In the genomic region with DNA sequence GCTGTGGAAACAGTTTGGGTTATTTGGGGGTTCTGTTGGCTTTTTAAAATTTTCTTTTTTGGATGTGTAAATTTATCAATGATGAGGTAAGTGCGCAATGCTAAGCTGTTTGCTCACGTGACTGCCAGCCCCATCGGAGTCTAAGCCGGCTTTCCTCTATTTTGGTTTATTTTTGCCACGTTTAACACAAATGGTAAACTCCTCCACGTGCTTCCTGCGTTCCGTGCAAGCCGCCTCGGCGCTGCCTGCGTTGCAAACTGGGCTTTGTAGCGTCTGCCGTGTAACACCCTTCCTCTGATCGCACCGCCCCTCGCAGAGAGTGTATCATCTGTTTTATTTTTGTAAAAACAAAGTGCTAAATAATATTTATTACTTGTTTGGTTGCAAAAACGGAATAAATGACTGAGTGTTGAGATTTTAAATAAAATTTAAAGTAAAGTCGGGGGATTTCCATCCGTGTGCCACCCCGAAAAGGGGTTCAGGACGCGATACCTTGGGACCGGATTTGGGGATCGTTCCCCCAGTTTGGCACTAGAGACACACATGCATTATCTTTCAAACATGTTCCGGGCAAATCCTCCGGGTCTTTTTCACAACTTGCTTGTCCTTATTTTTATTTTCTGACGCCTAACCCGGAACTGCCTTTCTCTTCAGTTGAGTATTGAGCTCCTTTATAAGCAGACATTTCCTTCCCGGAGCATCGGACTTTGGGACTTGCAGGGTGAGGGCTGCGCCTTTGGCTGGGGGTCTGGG, we compare ENCODE assay signal across 10 cellular contexts. TPM values are rescaled to one million over a fixed set of nuclear protein-coding genes. Genes with fewer than 3 reads are reported as not detected.
DNase-seq lines count a peak whose midpoint lies in the region; ATAC-seq and TF ChIP-seq lines count a peak whose summit lies in the region.
"Had no signal": no experiment of that assay in that cellular context is flagged by ENCODE, and none has a peak within 500 bp of the region (broad histone marks: within the 10 kb centered on the region; RNA-seq: fewer than 3 reads in every experiment).

No MANE protein-coding gene starts in this region.

- no peaks in the 10 kb centered on the region for H3K36me3 ChIP-seq in ES-I3 (ENCODE audit: insufficient read depth, low read length)
- H3K36me3 ChIP-seq in effector memory CD4-positive, alpha-beta T cell (ENCODE audit: control insufficient read depth, insufficient read depth, low read length): no peaks in the 10 kb centered on the region
- no peaks in the 10 kb centered on the region for H3K36me3 ChIP-seq in colonic mucosa
- H3K36me3 ChIP-seq in body of pancreas (replicated peaks in 1 of 2; ENCODE audit: insufficient read depth in 1 of 2, low read depth in 2 of 2): no peaks in the 10 kb centered on the region

- H3K27me3 ChIP-seq in effector memory CD4-positive, alpha-beta T cell (replicated peaks; ENCODE audit: control insufficient read depth, insufficient read depth, low read length, poor library complexity, severe bottlenecking): peaks cover 54% of the 10 kb centered on the region
- peaks cover 83% of the 10 kb centered on the region for H3K27me3 ChIP-seq in colonic mucosa
- peaks cover 0 to 48% of the 10 kb centered on the region in 2 donors for H3K27me3 ChIP-seq in body of pancreas

- H3K36me3 Mint-ChIP-seq in T-helper 17 cell (ENCODE audit: low read depth): no peaks in the 10 kb centered on the region

- H3K9me3 ChIP-seq in ES-I3 (ENCODE audit: control insufficient read depth, insufficient read depth, low read length) (no peaks in the 10 kb centered on the region; the same call in 1 of the 2 replicates), T-helper 17 cell (ENCODE audit: control insufficient read depth, low read length, poor library complexity, severe bottlenecking) (no peaks in the 10 kb centered on the region), colonic mucosa (no peaks in the 10 kb centered on the region), body of pancreas (no peaks in the 10 kb centered on the region)
- no peaks in the 10 kb centered on the region for H3K9me3 ChIP-seq in effector memory CD4-positive, alpha-beta T cell (ENCODE audit: control insufficient read depth, low read length)

- WGBS in body of pancreas, 2 donors: 3% methylated on average over 32 of the region's 32 CpGs

- H3K4me1 Mint-ChIP-seq in T-helper 17 cell: peaks cover 29% of the 10 kb centered on the region

- no peak overlapping the region for H3K27ac ChIP-seq in effector memory CD4-positive, alpha-beta T cell (ENCODE audit: insufficient read depth, low read length, poor library complexity, severe bottlenecking)
- no peak overlapping the region for H3K27ac ChIP-seq in colonic mucosa
- H3K27ac ChIP-seq in body of pancreas: no peak overlapping the region

- ATAC-seq in T-helper 17 cell (peak; percentile 69), body of pancreas (no peak), HG03039 (IDR thresholded peaks at IDR 0.05; ENCODE audit: unreplicated experiment) (no peak)

- no peak for TF ChIP-seq POLR2A in body of pancreas (IDR thresholded peaks at IDR 0.05)

- peak overlapping the region; percentile 39 for H3K9ac ChIP-seq in ES-I3 (ENCODE audit: low read depth, low read length)
- H3K9ac ChIP-seq in colonic mucosa (ENCODE audit: low read depth in 2 of 2, low read length in 2 of 2): no peak overlapping the region

- no peak for TF ChIP-seq CTCF in colonic mucosa (IDR thresholded peaks at IDR 0.05)
- TF ChIP-seq CTCF in body of pancreas (IDR thresholded peaks at IDR 0.05): no peak

- peaks cover 12% of the 10 kb centered on the region for H3K4me1 ChIP-seq in ES-I3 (ENCODE audit: insufficient read depth, low read length)
- peaks cover 52% of the 10 kb centered on the region for H3K4me1 ChIP-seq in effector memory CD4-positive, alpha-beta T cell (ENCODE audit: control insufficient read depth, insufficient read depth, low read length, poor library complexity, severe bottlenecking)
- no peaks in the 10 kb centered on the region for H3K4me1 ChIP-seq in colonic mucosa
- H3K4me1 ChIP-seq in body of pancreas: peaks cover 30% of the 10 kb centered on the region

- intact Hi-C loops in colonic mucosa (cut with DNase I) (no loop called here), body of pancreas (cut with DNase I) (no loop called here)

- peak overlapping the region; percentile 78 for H3K4me3 Mint-ChIP-seq in T-helper 17 cell

- DNase-seq in T-helper 17 cell (no peak), colonic mucosa (no peak), DMS79 (lab: John Stamatoyannopoulos, UW) (no peak), body of pancreas (no peak)
- no peak for DNase-seq in effector memory CD4-positive, alpha-beta T cell
- DNase-seq in stimulated activated CD4-positive, alpha-beta T cell treated with anti-CD3 and anti-CD28 coated beads, Interleukin-12 subunit alpha, Interleukin-12 subunit beta, amount 100 ng/mL, for 4 hours: peak; percentile 31
- DNase-seq: NCI-H2081 had no signal

- H3K4me3 ChIP-seq in effector memory CD4-positive, alpha-beta T cell (ENCODE audit: insufficient read depth, low read depth, low read length, poor library complexity, severe bottlenecking): peak overlapping the region; percentile 35
- H3K4me3 ChIP-seq in colonic mucosa (no peak overlapping the region), body of pancreas (no peak overlapping the region)

- peaks cover 81% of the 10 kb centered on the region for H3K27me3 Mint-ChIP-seq in T-helper 17 cell

- H3K27ac Mint-ChIP-seq in T-helper 17 cell: no peak overlapping the region

RNA-seq across cellular contexts. Expression of gene OLIG2, which starts 3.2 kb away (rescaled TPM):
- not detected for total RNA-seq in T-helper 17 cell
- total RNA-seq in colonic mucosa: not detected
- not detected for total RNA-seq in body of pancreas
- total RNA-seq: fibroblast of villous mesenchyme had no signal

RNA-seq across cellular contexts. Expression of gene OLIG1, which starts 41.0 kb away (rescaled TPM):
- total RNA-seq in T-helper 17 cell: under 1 TPM in 1 of 2 donors, not detected in 1; 0.50 TPM
- not detected for total RNA-seq in colonic mucosa
- not detected for total RNA-seq in body of pancreas
- total RNA-seq: fibroblast of villous mesenchyme had no signal
